10 cellular contexts compared by ENCODE assay signal in the genomic region with DNA sequence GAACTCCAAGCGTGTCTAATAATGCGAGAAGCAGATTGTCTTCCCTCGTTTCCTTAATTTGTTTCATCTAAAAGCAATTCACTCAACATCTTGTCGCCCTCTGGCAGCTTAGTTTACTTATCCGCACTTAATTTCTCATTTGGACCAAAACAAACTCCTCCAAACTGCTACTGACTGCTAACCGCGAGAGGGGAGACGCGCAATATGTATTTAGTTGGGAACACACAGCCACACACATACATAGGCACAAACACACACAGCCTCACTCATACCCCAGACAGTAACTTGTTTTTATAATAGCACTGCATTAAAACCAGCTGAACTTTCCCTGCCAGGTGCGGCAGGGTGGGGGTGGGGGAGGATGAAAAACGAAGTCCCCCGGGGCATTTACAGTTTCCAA. TPM values are rescaled to one million over a fixed set of nuclear protein-coding genes. Genes with fewer than 3 reads are reported as not detected.
DNase-seq lines count a peak whose midpoint lies in the region; ATAC-seq and TF ChIP-seq lines count a peak whose summit lies in the region.
"Had no signal": no experiment of that assay in that cellular context is flagged by ENCODE, and none has a peak within 500 bp of the region (broad histone marks: within the 10 kb centered on the region; RNA-seq: fewer than 3 reads in every experiment).

No MANE protein-coding gene starts in this region.

- H4K20me1 ChIP-seq in SK-N-SH (ENCODE audit: insufficient read depth) = no peaks in the 10 kb centered on the region

- H3K27ac ChIP-seq in brain microvascular endothelial cell (no peak overlapping the region), testis (peak overlapping the region; percentile 82 to 91), SK-N-SH (ENCODE audit: low read depth in 2 of 2, low read length in 1 of 2) (no peak overlapping the region), adrenal gland (no peak overlapping the region)
- H3K27ac ChIP-seq: RWPE1 had no signal

- TF ChIP-seq CTCF in brain microvascular endothelial cell (IDR thresholded peaks at IDR 0.05; ENCODE audit: low read depth, low read length, missing control alignments) = no peak
- no peak for TF ChIP-seq CTCF in testis (IDR thresholded peaks at IDR 0.05)
- TF ChIP-seq CTCF in SK-N-SH (IDR thresholded peaks at IDR 0.05) = no peak
- no peak for TF ChIP-seq CTCF in adrenal gland (IDR thresholded peaks at IDR 0.05)

- H3K4me2 ChIP-seq in SK-N-SH = no peak overlapping the region

- WGBS in testis, 2 donors = 32 to 36% methylated on average over 12 of the region's 12 CpGs
- 68% methylated on average over 12 of the region's 12 CpGs for WGBS in SK-N-SH (ENCODE audit: low lambda C conversion rate)
- WGBS in adrenal gland, 4 donors = 20 to 26% (median 23%) methylated on average over 12 of the region's 12 CpGs

- H3K9me2 ChIP-seq in SK-N-SH = no peaks in the 10 kb centered on the region

- H3K9me3 ChIP-seq in testis (no peaks in the 10 kb centered on the region), SK-N-SH (no peaks in the 10 kb centered on the region), adrenal gland (replicated peaks in 1 of 3) (no peaks in the 10 kb centered on the region)

- TF ChIP-seq RAD21 in SK-N-SH (IDR thresholded peaks at IDR 0.05; ENCODE audit: low read length) = no peak

- H3K79me2 ChIP-seq in SK-N-SH (ENCODE audit: insufficient read depth) = no peaks in the 10 kb centered on the region

- intact Hi-C loops in testis (cut with DNase I; ENCODE audit: low total_unique reads) = no loop called here
- intact Hi-C loops in adrenal gland (cut with DNase I) = no loop called here

- no peak for TF ChIP-seq EP300 in SK-N-SH (IDR thresholded peaks at IDR 0.05; ENCODE audit: borderline replicate concordance in 1 of 2, low read depth in 1 of 2, low read length in 1 of 2)

- in situ Hi-C loops in brain microvascular endothelial cell (cut with HindIII; ENCODE audit: low pct_ligation_motif_present, low sequenced_read_pairs) = no loop called here

- DNase-seq in NCI-H2227 treated with DMSO at 0.1 percent for 48 hours (lab: John Stamatoyannopoulos, UW) (peak; percentile 54), NCI-H2227 (lab: John Stamatoyannopoulos, UW; ENCODE audit: unreplicated experiment) (no peak), brain microvascular endothelial cell (no peak), medulla oblongata (ENCODE audit: extremely low spot score) (peak; percentile 48), testis (peak; percentile 50), SK-N-SH (no peak), adrenal gland (no peak)
- DNase-seq: activated naive CD8-positive, alpha-beta T cell treated with anti-CD3 and anti-CD28 coated beads, Interleukin-2, amount 10 ng/mL, durations not matched to agents 7 days and 5 days had no signal

- TF ChIP-seq POLR2A in testis (IDR thresholded peaks at IDR 0.05) (no peak), adrenal gland (IDR thresholded peaks at IDR 0.05) (no peak)

- H3K4me3 ChIP-seq in brain microvascular endothelial cell (ENCODE audit: low read depth, low read length) (peak overlapping the region; percentile 65), testis (peak overlapping the region; percentile 60 to 79), SK-N-SH (ENCODE audit: low read depth in 2 of 2, low read length in 1 of 2) (no peak overlapping the region), adrenal gland (no peak overlapping the region)

- POLR2A ChIA-PET in SK-N-SH (lab: Yijun Ruan, JAX) = no interaction called here

- H2AFZ ChIP-seq in SK-N-SH (ENCODE audit: low read depth) = no peak overlapping the region

- H3K4me1 ChIP-seq in testis (no peaks in the 10 kb centered on the region), SK-N-SH (ENCODE audit: control insufficient read depth in 1 of 2, insufficient read depth in 2 of 2, low read depth in 1 of 2, low read length in 1 of 2) (peaks cover 11 to 14% of the 10 kb centered on the region in 2 experiments; a peak in 3 of 4 replicates), adrenal gland (replicated peaks in 1 of 2) (peaks cover 7 to 22% of the 10 kb centered on the region in 2 donors)

- no peaks in the 10 kb centered on the region for H3K27me3 ChIP-seq in brain microvascular endothelial cell (replicated peaks)
- H3K27me3 ChIP-seq in testis = no peaks in the 10 kb centered on the region
- H3K27me3 ChIP-seq in SK-N-SH (ENCODE audit: insufficient read depth) = peaks cover 33% of the 10 kb centered on the region
- H3K27me3 ChIP-seq in adrenal gland = peaks cover 30% of the 10 kb centered on the region

- no peaks in the 10 kb centered on the region for H3K36me3 ChIP-seq in brain microvascular endothelial cell (replicated peaks)
- H3K36me3 ChIP-seq in testis (ENCODE audit: low read depth, missing control alignments) = no peaks in the 10 kb centered on the region
- no peaks in the 10 kb centered on the region for H3K36me3 ChIP-seq in SK-N-SH (replicated peaks in 1 of 2; ENCODE audit: control insufficient read depth in 1 of 2, insufficient read depth in 2 of 2, low read length in 1 of 2)
- H3K36me3 ChIP-seq in adrenal gland (replicated peaks in 1 of 2) = no peaks in the 10 kb centered on the region

- H3F3A ChIP-seq in SK-N-SH (replicated peaks; ENCODE audit: insufficient read depth) = peaks cover 12% of the 10 kb centered on the region

- CTCF ChIA-PET in SK-N-SH (lab: Yijun Ruan, JAX) = interaction anchor here (0.6 to 2.8 kb wide), 6 partner anchors 12 to 1556 kb away, joined by 3 to 11 read pairs (median 4); no protein-coding TSS in a partner anchor

- no peak for ATAC-seq in HG02981 (IDR thresholded peaks at IDR 0.05; ENCODE audit: unreplicated experiment)

- H3K9ac ChIP-seq in SK-N-SH = no peak overlapping the region

TF ChIP-seq in SK-N-SH, 30 proteins besides CTCF, POLR2A, EP300 and RAD21:
- TF ChIP-seq FOSL2 (IDR thresholded peaks at IDR 0.05; ENCODE audit: borderline replicate concordance, low read depth) (no peak), NFIC (IDR thresholded peaks at IDR 0.05; ENCODE audit: borderline replicate concordance) (no peak), FOXM1 (IDR thresholded peaks at IDR 0.05; ENCODE audit: low read depth) (no peak), MEF2A (IDR thresholded peaks at IDR 0.05; ENCODE audit: borderline replicate concordance, low read depth) (no peak), TCF12 (IDR thresholded peaks at IDR 0.05) (no peak), ZBTB33 (IDR thresholded peaks at IDR 0.05; ENCODE audit: borderline replicate concordance, low read depth) (no peak), USF2 (IDR thresholded peaks at IDR 0.05; ENCODE audit: borderline replicate concordance, low read depth, low read length) (no peak), NRF1 (IDR thresholded peaks at IDR 0.05; ENCODE audit: low read depth, low read length) (no peak)
- TF ChIP-seq, protein P1, sequence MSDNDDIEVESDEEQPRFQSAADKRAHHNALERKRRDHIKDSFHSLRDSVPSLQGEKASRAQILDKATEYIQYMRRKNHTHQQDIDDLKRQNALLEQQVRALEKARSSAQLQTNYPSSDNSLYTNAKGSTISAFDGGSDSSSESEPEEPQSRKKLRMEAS (IDR thresholded peaks at IDR 0.05; ENCODE audit: low read depth) = no peak

RNA-seq across cellular contexts. Expression of gene ERBB4, which starts 2.6 kb away (rescaled TPM):
- 10 to 100 TPM; 47.7 to 62.7 TPM for total RNA-seq in testis
- polyA plus RNA-seq in testis (ENCODE audit: insufficient read depth, low read depth, low replicate concordance) = 6.1 TPM
- polyA plus RNA-seq in SK-N-SH (2012; rRNA removed) = 0.05 TPM in 2 replicates
- polyA plus RNA-seq in SK-N-SH (2012; cell fraction: cytosol; rRNA removed) = 0.05 and 0.08 TPM in 2 replicates
- polyA plus RNA-seq in SK-N-SH (2012; cell fraction: nucleus; rRNA removed) = 0.11 TPM in 1 of 2 replicates, not detected in the other
- 1 to 10 TPM in 2 of 8 donors, under 1 TPM in 6; 0.06 to 2.9 (median 0.15) TPM for total RNA-seq in adrenal gland
- polyA plus RNA-seq in adrenal gland = 1 to 10 TPM in 1 of 3 donors, under 1 TPM in 2; 0.17 to 1.1 (median 0.80) TPM
- total RNA-seq: activated naive CD8-positive, alpha-beta T cell treated with anti-CD3 and anti-CD28 coated beads, Interleukin-2, amount 10 ng/mL, durations not matched to agents 7 days and 5 days had no signal

Comparison
In these comparisons a context has a peak if more than half of its experiments do, and no peak if none do; other contexts are left out.
1. DNase-seq: peak in NCI-H2227 treated with DMSO at 0.1 percent for 48 hours (single experiment), medulla oblongata (single experiment) and testis (single experiment); none in NCI-H2227 (single experiment), brain microvascular endothelial cell (single experiment), SK-N-SH (single experiment) and adrenal gland (0 of 7).
2. H3K27ac ChIP-seq: peak in testis (2 of 2); none in brain microvascular endothelial cell (single experiment), SK-N-SH (0 of 2) and adrenal gland (0 of 5).
3. H3K4me3 ChIP-seq: peak in brain microvascular endothelial cell (single experiment) and testis (2 of 2); none in SK-N-SH (0 of 2) and adrenal gland (0 of 4).